Comparison of ENCODE assay signal across 21 cellular contexts in the genomic region with DNA sequence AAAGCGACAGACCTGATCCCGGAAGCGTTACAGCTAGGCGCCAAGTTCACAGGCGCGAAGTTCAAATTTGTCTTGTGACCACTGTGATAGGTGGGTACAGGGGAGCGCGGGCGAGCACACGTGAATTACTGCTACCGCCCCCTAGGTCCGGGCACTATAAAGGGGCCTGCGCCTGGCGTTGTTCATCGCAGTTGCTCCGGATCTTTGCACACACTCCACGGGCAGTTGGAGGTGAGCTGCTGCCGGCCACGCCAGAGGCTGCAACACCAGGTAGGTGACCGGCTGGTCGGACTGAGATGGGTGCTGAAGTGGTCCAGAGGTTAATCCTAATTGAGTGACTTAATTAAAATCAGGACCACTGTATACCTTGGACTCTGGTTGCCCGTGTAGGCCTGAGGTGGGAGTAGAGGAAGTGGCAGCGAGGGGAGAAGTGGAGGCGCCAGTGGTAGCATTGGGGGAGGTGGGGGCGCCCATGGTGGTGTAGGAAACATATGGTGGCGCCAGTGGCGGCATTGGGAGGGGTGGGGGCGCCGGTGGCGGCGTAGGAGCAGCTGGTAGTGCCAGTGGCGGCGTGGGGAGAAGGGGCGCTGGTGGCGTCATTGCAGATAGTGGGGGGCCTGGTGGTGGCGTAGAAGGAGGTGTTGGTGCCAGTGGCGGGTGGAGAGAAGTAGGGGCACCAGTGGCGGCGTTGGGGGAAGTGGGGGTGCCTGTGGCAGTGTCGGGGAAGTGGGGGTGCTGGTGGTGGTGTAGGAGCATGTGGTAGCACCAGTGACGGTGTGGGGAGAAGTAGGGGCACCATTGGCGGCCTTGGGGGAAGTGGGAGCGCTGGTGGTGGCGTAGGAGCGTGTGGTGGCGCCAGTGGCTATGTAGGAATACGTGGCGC. TPM values are rescaled to one million over a fixed set of nuclear protein-coding genes. Genes with fewer than 3 reads are reported as not detected.
DNase-seq lines count a peak whose midpoint lies in the region; ATAC-seq and TF ChIP-seq lines count a peak whose summit lies in the region.
"Had no signal": no experiment of that assay in that cellular context is flagged by ENCODE, and none has a peak within 500 bp of the region (broad histone marks: within the 10 kb centered on the region; RNA-seq: fewer than 3 reads in every experiment).

A gene with protein sequence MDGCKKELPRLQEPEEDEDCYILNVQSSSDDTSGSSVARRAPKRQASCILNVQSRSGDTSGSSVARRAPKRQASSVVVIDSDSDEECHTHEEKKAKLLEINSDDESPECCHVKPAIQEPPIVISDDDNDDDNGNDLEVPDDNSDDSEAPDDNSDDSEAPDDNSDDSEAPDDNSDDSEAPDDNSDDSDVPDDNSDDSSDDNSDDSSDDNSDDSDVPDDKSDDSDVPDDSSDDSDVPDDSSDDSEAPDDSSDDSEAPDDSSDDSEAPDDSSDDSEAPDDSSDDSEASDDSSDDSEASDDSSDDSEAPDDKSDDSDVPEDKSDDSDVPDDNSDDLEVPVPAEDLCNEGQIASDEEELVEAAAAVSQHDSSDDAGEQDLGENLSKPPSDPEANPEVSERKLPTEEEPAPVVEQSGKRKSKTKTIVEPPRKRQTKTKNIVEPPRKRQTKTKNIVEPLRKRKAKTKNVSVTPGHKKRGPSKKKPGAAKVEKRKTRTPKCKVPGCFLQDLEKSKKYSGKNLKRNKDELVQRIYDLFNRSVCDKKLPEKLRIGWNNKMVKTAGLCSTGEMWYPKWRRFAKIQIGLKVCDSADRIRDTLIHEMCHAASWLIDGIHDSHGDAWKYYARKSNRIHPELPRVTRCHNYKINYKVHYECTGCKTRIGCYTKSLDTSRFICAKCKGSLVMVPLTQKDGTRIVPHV (plus strand): TSS at position 185 of the 883 bp plus-strand sequence. CDS start 2,385 bp downstream, outside the sequence.

- no peak within 1 kb of the TSS for H4K5ac ChIP-seq in mesendoderm (ENCODE audit: low read length)

- no peak within 1 kb of the TSS for H3K4ac ChIP-seq in mesendoderm (ENCODE audit: low read depth, low read length)

- H3K23ac ChIP-seq in mesendoderm (ENCODE audit: low read length): no peak within 1 kb of the TSS

- no peaks in the 10 kb centered on the region for H3K79me1 ChIP-seq in mesendoderm (ENCODE audit: low read length)

- intact Hi-C loops in activated CD4-positive, alpha-beta memory T cell treated with anti-CD3 and anti-CD28 coated beads for 36 hours (cut with micrococcal nuclease): no loop called here

- H3K4me2 ChIP-seq in DND-41 (ENCODE audit: insufficient read depth, low read length): no peak within 1 kb of the TSS
- no peak within 1 kb of the TSS for H3K4me2 ChIP-seq in mesendoderm (ENCODE audit: low read length)
- H3K4me2 ChIP-seq: smooth muscle cell had no signal

- peak within 1 kb of the TSS; percentile 49 for H3K56ac ChIP-seq in mesendoderm (ENCODE audit: low read length)

- H4K8ac ChIP-seq in mesendoderm (ENCODE audit: low read depth, low read length): no peak within 1 kb of the TSS

- H2BK5ac ChIP-seq in mesendoderm (ENCODE audit: low read length): no peak within 1 kb of the TSS

- TF ChIP-seq CTCF in DND-41 (IDR thresholded peaks at IDR 0.05; ENCODE audit: borderline replicate concordance, extremely low read depth, low read length, poor library complexity, severe bottlenecking): no peak
- no peak for TF ChIP-seq CTCF in GM10248 (IDR thresholded peaks at IDR 0.05; ENCODE audit: control extremely low read depth, extremely low read depth, low read depth, missing control alignments)

- no peaks in the 10 kb centered on the region for H3K27me3 Mint-ChIP-seq in activated CD4-positive, alpha-beta memory T cell treated with anti-CD3 and anti-CD28 coated beads, Interleukin-2, amount 10 ng/mL, durations not matched to agents 7 days and 5 days
- H3K27me3 Mint-ChIP-seq in activated CD4-positive, alpha-beta memory T cell treated with anti-CD3 and anti-CD28 coated beads for 36 hours: no peaks in the 10 kb centered on the region
- no peaks in the 10 kb centered on the region for H3K27me3 Mint-ChIP-seq in activated naive CD8-positive, alpha-beta T cell
- H3K27me3 Mint-ChIP-seq: B cell had no signal

- H3K36me3 ChIP-seq in DND-41 (ENCODE audit: insufficient read depth, low read length) (peaks cover 41% of the 10 kb centered on the region), mesendoderm (ENCODE audit: control insufficient read depth, insufficient read depth, low read length) (no peaks in the 10 kb centered on the region)

- H2BK15ac ChIP-seq in mesendoderm (replicated peaks; ENCODE audit: low read depth): no peak within 1 kb of the TSS

- no peaks in the 10 kb centered on the region for H4K20me1 ChIP-seq in DND-41 (ENCODE audit: insufficient read depth, low read length)

- no peak for DNase-seq in activated CD4-positive, alpha-beta memory T cell treated with anti-CD3 and anti-CD28 coated beads, Interleukin-2, amount 10 ng/mL, durations not matched to agents 7 days and 5 days
- DNase-seq in activated CD4-positive, alpha-beta memory T cell treated with anti-CD3 and anti-CD28 coated beads for 36 hours: no peak
- peak; percentile 8 for DNase-seq in DND-41
- DNase-seq in mesendoderm: no peak
- no peak for DNase-seq in GM10248 (ENCODE audit: extremely low spot score)
- DNase-seq: body of pancreas; endodermal cell; lower lobe of right lung; NCI-H1048; NCI-H187; NCI-H69; stimulated activated naive CD4-positive, alpha-beta T cell; T-helper 2 cell; trophoblast cell had no signal

- no peak within 1 kb of the TSS for H2BK120ac ChIP-seq in mesendoderm (ENCODE audit: low read depth, low read length)

- H3K9ac ChIP-seq in DND-41 (ENCODE audit: low read depth, low read length) (no peak within 1 kb of the TSS), mesendoderm (ENCODE audit: low read length) (no peak within 1 kb of the TSS)

- peak; percentile 15; the same call in 2 of the 3 replicates for ATAC-seq in DND-41 (ENCODE audit: insufficient read depth, low read depth)
- no peak for ATAC-seq in HG02973 (IDR thresholded peaks at IDR 0.05; ENCODE audit: unreplicated experiment)
- no peak for ATAC-seq in GM21381 (IDR thresholded peaks at IDR 0.05; ENCODE audit: unreplicated experiment)
- ATAC-seq: body of pancreas, HCT116 had no signal

- H3K4me3 ChIP-seq in DND-41 (ENCODE audit: low read depth in 1 of 2, low read length in 2 of 2) (no peak within 1 kb of the TSS), mesendoderm (ENCODE audit: low read length) (no peak within 1 kb of the TSS)
- H3K4me3 ChIP-seq: body of pancreas, coronary artery, lower lobe of right lung, smooth muscle cell had no signal

- CTCF ChIA-PET in activated CD4-positive, alpha-beta memory T cell treated with anti-CD3 and anti-CD28 coated beads, Interleukin-2, amount 10 ng/mL, durations not matched to agents 7 days and 5 days (lab: Charles Lee): no interaction called here
- CTCF ChIA-PET in activated CD4-positive, alpha-beta memory T cell treated with anti-CD3 and anti-CD28 coated beads for 36 hours (lab: Charles Lee): no interaction called here
- CTCF ChIA-PET in GM10248 (lab: Yijun Ruan, JAX): no interaction called here

- H3K27me3 ChIP-seq in DND-41 (ENCODE audit: insufficient read depth, low read length, poor library complexity) (no peaks in the 10 kb centered on the region), mesendoderm (ENCODE audit: insufficient read depth, low read length, poor library complexity) (no peaks in the 10 kb centered on the region)
- H3K27me3 ChIP-seq: body of pancreas had no signal

- H2AK5ac ChIP-seq in mesendoderm (ENCODE audit: low read length): no peak within 1 kb of the TSS

- H3K27ac Mint-ChIP-seq in activated CD4-positive, alpha-beta memory T cell treated with anti-CD3 and anti-CD28 coated beads, Interleukin-2, amount 10 ng/mL, durations not matched to agents 7 days and 5 days: peak within 1 kb of the TSS; percentile 35
- H3K27ac Mint-ChIP-seq in activated CD4-positive, alpha-beta memory T cell treated with anti-CD3 and anti-CD28 coated beads for 36 hours: no peak within 1 kb of the TSS
- H3K27ac Mint-ChIP-seq in activated naive CD8-positive, alpha-beta T cell: peak within 1 kb of the TSS; percentile 46
- H3K27ac Mint-ChIP-seq: B cell, endodermal cell had no signal

- no peaks in the 10 kb centered on the region for H3K9me3 Mint-ChIP-seq in activated CD4-positive, alpha-beta memory T cell treated with anti-CD3 and anti-CD28 coated beads, Interleukin-2, amount 10 ng/mL, durations not matched to agents 7 days and 5 days
- H3K9me3 Mint-ChIP-seq in activated CD4-positive, alpha-beta memory T cell treated with anti-CD3 and anti-CD28 coated beads for 36 hours: no peaks in the 10 kb centered on the region
- no peaks in the 10 kb centered on the region for H3K9me3 Mint-ChIP-seq in activated naive CD8-positive, alpha-beta T cell (ENCODE audit: low read depth)

- H3K79me2 ChIP-seq in DND-41 (ENCODE audit: insufficient read depth, low read length): no peaks in the 10 kb centered on the region
- H3K79me2 ChIP-seq in mesendoderm (ENCODE audit: control insufficient read depth, insufficient read depth, low read length): no peaks in the 10 kb centered on the region

- WGBS in mesendoderm (ENCODE audit: extremely low coverage, insufficient coverage, low lambda C conversion rate): no CpG with 5 or more reads among the region's 48 CpGs

- H3K9me3 ChIP-seq in DND-41 (ENCODE audit: insufficient read depth, low read length, severe bottlenecking): no peaks in the 10 kb centered on the region
- H3K9me3 ChIP-seq: body of pancreas, lower lobe of right lung had no signal

- H3K27ac ChIP-seq in DND-41 (ENCODE audit: low read length) (no peak within 1 kb of the TSS), mesendoderm (ENCODE audit: low read depth, low read length) (no peak within 1 kb of the TSS)
- H3K27ac ChIP-seq: body of pancreas, coronary artery, lower lobe of right lung had no signal

- peaks cover 55% of the 10 kb centered on the region for H3K36me3 Mint-ChIP-seq in activated CD4-positive, alpha-beta memory T cell treated with anti-CD3 and anti-CD28 coated beads, Interleukin-2, amount 10 ng/mL, durations not matched to agents 7 days and 5 days (ENCODE audit: low read depth)
- peaks cover 24% of the 10 kb centered on the region for H3K36me3 Mint-ChIP-seq in activated CD4-positive, alpha-beta memory T cell treated with anti-CD3 and anti-CD28 coated beads for 36 hours
- no peaks in the 10 kb centered on the region for H3K36me3 Mint-ChIP-seq in activated naive CD8-positive, alpha-beta T cell

- H3K18ac ChIP-seq in mesendoderm (ENCODE audit: low read length): no peak within 1 kb of the TSS

- POLR2A ChIA-PET in activated CD4-positive, alpha-beta memory T cell treated with anti-CD3 and anti-CD28 coated beads, Interleukin-2, amount 10 ng/mL, durations not matched to agents 7 days and 5 days (lab: Charles Lee): no interaction called here
- POLR2A ChIA-PET in activated CD4-positive, alpha-beta memory T cell treated with anti-CD3 and anti-CD28 coated beads for 36 hours (lab: Charles Lee): no interaction called here
- POLR2A ChIA-PET in GM10248 (lab: Yijun Ruan, JAX): interaction anchor here (0.5 kb wide), 1 partner anchor 45 kb away, joined by 3 read pairs; no protein-coding TSS in a partner anchor

- no peaks in the 10 kb centered on the region for H3K4me1 ChIP-seq in DND-41 (ENCODE audit: insufficient read depth, low read length)
- H3K4me1 ChIP-seq in mesendoderm (ENCODE audit: control insufficient read depth, low read depth, low read length): no peaks in the 10 kb centered on the region
- H3K4me1 ChIP-seq: body of pancreas, lower lobe of right lung had no signal

- no peak within 1 kb of the TSS for H3K4me3 Mint-ChIP-seq in activated CD4-positive, alpha-beta memory T cell treated with anti-CD3 and anti-CD28 coated beads, Interleukin-2, amount 10 ng/mL, durations not matched to agents 7 days and 5 days
- no peak within 1 kb of the TSS for H3K4me3 Mint-ChIP-seq in activated CD4-positive, alpha-beta memory T cell treated with anti-CD3 and anti-CD28 coated beads for 36 hours
- no peak within 1 kb of the TSS for H3K4me3 Mint-ChIP-seq in activated naive CD8-positive, alpha-beta T cell
- H3K4me3 Mint-ChIP-seq: B cell, endodermal cell had no signal

- H3K4me1 Mint-ChIP-seq in activated CD4-positive, alpha-beta memory T cell treated with anti-CD3 and anti-CD28 coated beads, Interleukin-2, amount 10 ng/mL, durations not matched to agents 7 days and 5 days: no peaks in the 10 kb centered on the region
- no peaks in the 10 kb centered on the region for H3K4me1 Mint-ChIP-seq in activated CD4-positive, alpha-beta memory T cell treated with anti-CD3 and anti-CD28 coated beads for 36 hours (ENCODE audit: low read depth)
- H3K4me1 Mint-ChIP-seq in activated naive CD8-positive, alpha-beta T cell (ENCODE audit: low read depth): peaks cover 12% of the 10 kb centered on the region
- H3K4me1 Mint-ChIP-seq: B cell, endodermal cell had no signal

- H2AFZ ChIP-seq in DND-41 (ENCODE audit: low read depth, low read length): no peak within 1 kb of the TSS

RNA-seq across cellular contexts. Expression of the gene that starts here (rescaled TPM):
- total RNA-seq in activated CD4-positive, alpha-beta memory T cell treated with anti-CD3 and anti-CD28 coated beads, Interleukin-2, amount 10 ng/mL, durations not matched to agents 7 days and 5 days: 1 to 10 TPM; 4.4 to 5.3 TPM
- 1 to 10 TPM; 3.2 to 3.4 TPM for total RNA-seq in activated CD4-positive, alpha-beta memory T cell treated with anti-CD3 and anti-CD28 coated beads for 36 hours
- 1.1 TPM for polyA plus RNA-seq in mesendoderm (2013, experiment 1 of 2)
- polyA plus RNA-seq in mesendoderm (2013, experiment 2 of 2): 0.97 TPM
